In the genomic region with DNA sequence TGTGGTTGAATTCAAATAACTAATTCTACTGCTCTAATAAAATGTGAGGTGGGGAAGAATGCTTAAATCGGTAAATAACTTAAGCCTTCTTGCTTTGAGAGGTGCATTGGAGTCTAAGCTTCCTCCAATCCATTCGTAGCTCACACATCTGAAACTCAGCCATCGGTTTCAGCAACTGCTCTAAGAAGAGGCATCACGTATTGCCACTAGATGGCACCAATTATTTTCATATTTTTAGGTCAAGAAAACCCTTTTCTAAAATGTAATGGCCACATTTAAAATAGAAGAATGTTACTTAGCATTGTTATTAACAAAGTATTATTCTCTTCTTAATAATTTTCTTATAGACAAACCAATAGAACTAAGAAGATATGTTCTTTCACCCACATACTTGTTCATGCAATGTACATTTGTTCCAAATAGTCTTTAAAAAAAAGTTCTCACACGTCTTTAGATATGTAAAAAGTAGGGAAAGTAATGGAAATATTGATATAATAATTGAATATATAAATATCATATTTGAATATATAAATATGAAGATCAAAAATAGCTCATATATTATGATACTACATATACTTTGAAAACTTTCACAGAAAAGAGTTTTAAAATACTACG, we compare ENCODE assay signal across 8 cellular contexts.
DNase-seq lines count a peak whose midpoint lies in the region; ATAC-seq and TF ChIP-seq lines count a peak whose summit lies in the region.

No MANE protein-coding gene starts in this region.

- no peaks in the 10 kb centered on the region for H3K36me3 ChIP-seq in right atrium auricular region
- no peaks in the 10 kb centered on the region for H3K36me3 ChIP-seq in tibial artery

- intact Hi-C loops in right cardiac atrium (cut with DNase I) (no loop called here), tibial artery (cut with DNase I; ENCODE audit: low total_unique reads) (no loop called here)

- H3K27me3 ChIP-seq in right atrium auricular region (peaks cover 0 to 2% of the 10 kb centered on the region in 2 donors), right cardiac atrium (ENCODE audit: control insufficient read depth, insufficient read depth) (no peaks in the 10 kb centered on the region), tibial artery (no peaks in the 10 kb centered on the region)

- ATAC-seq in right cardiac atrium (no peak), GM19328 (IDR thresholded peaks at IDR 0.05; ENCODE audit: unreplicated experiment) (no peak), HG02870 (IDR thresholded peaks at IDR 0.05; ENCODE audit: unreplicated experiment) (no peak)

- DNase-seq in right atrium auricular region (ENCODE audit: low spot score) (no peak), right cardiac atrium (no peak), NCI-H1417 (lab: John Stamatoyannopoulos, UW) (peak; percentile 25 to 82 (median 56)), SW480 (ENCODE audit: low spot score) (peak; percentile 6), iPS-NIHi7 (ENCODE audit: extremely low spot score) (peak; percentile 27), tibial artery (no peak)

- no peaks in the 10 kb centered on the region for H3K9me3 ChIP-seq in right atrium auricular region
- no peaks in the 10 kb centered on the region for H3K9me3 ChIP-seq in right cardiac atrium (ENCODE audit: control insufficient read depth, low read length)
- no peaks in the 10 kb centered on the region for H3K9me3 ChIP-seq in tibial artery

- H3K4me3 ChIP-seq in right atrium auricular region (no peak overlapping the region), right cardiac atrium (ENCODE audit: low read length) (no peak overlapping the region), tibial artery (no peak overlapping the region)

- 30% methylated on average over 6 of the region's 6 CpGs for WGBS in right cardiac atrium

- H3K4me1 ChIP-seq in right atrium auricular region, result no peaks in the 10 kb centered on the region
- no peaks in the 10 kb centered on the region for H3K4me1 ChIP-seq in right cardiac atrium (ENCODE audit: control insufficient read depth, insufficient read depth, low read length)
- no peaks in the 10 kb centered on the region for H3K4me1 ChIP-seq in tibial artery

- TF ChIP-seq CTCF in right atrium auricular region (IDR thresholded peaks at IDR 0.05) (peak; percentile 28 to 56), tibial artery (IDR thresholded peaks at IDR 0.05) (no peak)

- H3K27ac ChIP-seq in right atrium auricular region, result no peak overlapping the region
- H3K27ac ChIP-seq in right cardiac atrium (ENCODE audit: low read length), result no peak overlapping the region
- no peak overlapping the region for H3K27ac ChIP-seq in tibial artery

Comparison
In these comparisons a context has a peak if more than half of its experiments do, and no peak if none do; other contexts are left out.
1. DNase-seq: peak in NCI-H1417 (3 of 3), SW480 (single experiment) and iPS-NIHi7 (single experiment); none in right atrium auricular region (single experiment), right cardiac atrium (0 of 3) and tibial artery (0 of 2).
2. CTCF ChIP-seq: peak in right atrium auricular region (2 of 2); none in tibial artery (0 of 2).